ENCODE assay signal across 25 cellular contexts in genomic region chr7:70165477-70166170, GRCh38.
"Had no signal": no experiment of that assay in that cellular context is flagged by ENCODE, and none has a peak within 500 bp of the region (broad histone marks: within the 10 kb centered on the region; RNA-seq: fewer than 3 reads in every experiment).

No MANE protein-coding gene starts in this region.

- H3K27ac ChIP-seq: KMS-11, Peyer's patch, RWPE1, SJCRH30, VCaP had no signal

- H3K36me3 ChIP-seq: MG63, Peyer's patch, SJCRH30 had no signal

- H3K9ac ChIP-seq: KMS-11, SK-N-SH had no signal

- H3K4me1 ChIP-seq: Peyer's patch had no signal

- DNase-seq: activated CD4-positive, alpha-beta memory T cell treated with anti-CD3 and anti-CD28 coated beads, Interleukin-2, amount 10 ng/mL, durations not matched to agents 7 days and 5 days; activated CD4-positive, alpha-beta T cell treated with anti-CD3 and anti-CD28 coated beads, Interleukin-2, amount 10 ng/mL, durations not matched to agents 7 days and 5 days; activated CD4-positive, CD25-positive, alpha-beta regulatory T cell; activated gamma-delta T cell; activated naive CD4-positive, alpha-beta T cell treated with anti-CD3 and anti-CD28 coated beads for 36 hours; activated T-cell treated with anti-CD3 and anti-CD28 coated beads for 4 hours; activated T-cell treated with anti-CD3 and anti-CD28 coated beads, Interleukin-2, amount 50 U/mL, for 48 hours; cerebellar nuclear complex; MG63; MV-4-11; NCI-H1105; NCI-H1436; NCI-H1694 treated with DMSO at 0.1 percent for 48 hours; NCI-H2081 treated with DMSO at 0.1 percent for 48 hours; NCI-H446; NCI-H526 treated with DMSO at 0.1 percent for 48 hours; Peyer's patch; Right ventricle myocardium superior; SJCRH30; SK-N-SH; T-helper 1 cell had no signal

- H3K4me2 ChIP-seq: KMS-11, SK-N-SH had no signal

- H3K27me3 ChIP-seq: MG63, Peyer's patch, SJCRH30 had no signal

- H3K4me3 ChIP-seq: MG63, Peyer's patch, SJCRH30 had no signal

- ATAC-seq: activated T-helper 17 cell treated with anti-CD3 and anti-CD28 coated beads, Interleukin-2, amount 50 U/mL, for 72 hours had no signal

- H3K9me3 ChIP-seq: MG63, Peyer's patch had no signal
